ENCODE assay signal across 18 cellular contexts in the genomic region with DNA sequence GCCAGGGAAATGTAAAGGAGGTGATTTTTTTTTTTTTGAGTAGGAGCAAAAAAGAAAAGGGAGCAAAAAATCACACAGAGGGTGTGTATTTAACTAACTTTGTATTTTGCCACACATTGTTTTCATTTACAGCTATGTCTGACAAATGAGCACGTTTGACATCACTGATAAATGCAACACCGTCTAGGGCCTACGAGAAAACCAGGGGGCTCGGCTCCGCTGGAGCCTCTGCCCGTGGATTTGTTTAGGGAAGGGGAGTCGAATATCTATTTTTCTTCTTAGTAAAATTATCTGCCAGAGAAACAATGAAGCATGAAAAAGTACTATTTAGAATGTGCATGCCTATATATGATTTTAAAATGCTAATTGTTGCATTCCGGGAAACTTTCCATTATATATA. TPM values are rescaled to one million over a fixed set of nuclear protein-coding genes. Genes with fewer than 3 reads are reported as not detected.
A peak's percentile ranks its signal among the peaks of the same experiment; 100 is the strongest.
DNase-seq lines count a peak whose midpoint lies in the region; ATAC-seq, FAIRE-seq and TF ChIP-seq lines count a peak whose summit lies in the region.
"Had no signal": no experiment of that assay in that cellular context is flagged by ENCODE, and none has a peak within 500 bp of the region (broad histone marks: within the 10 kb centered on the region; RNA-seq: fewer than 3 reads in every experiment).

No MANE protein-coding gene starts in this region.

- TF ChIP-seq POLR2A in HepG2 (IDR thresholded peaks at IDR 0.05; ENCODE audit: insufficient read depth in 1 of 2, low read depth in 2 of 2, low read length in 2 of 2), result no peak
- no peak for TF ChIP-seq POLR2A in esophagus muscularis mucosa (IDR thresholded peaks at IDR 0.05; ENCODE audit: low read depth)

- CTCF ChIA-PET in HepG2 (lab: Yijun Ruan, JAX; ENCODE audit: low intra/inter-chr PET ratio, low total read pairs), result no interaction called here

- no peaks in the 10 kb centered on the region for H3K27me3 ChIP-seq in liver (ENCODE audit: control insufficient read depth in 4 of 4, insufficient read depth in 4 of 4, low read length in 3 of 4)
- peaks cover 2 to 41% of the 10 kb centered on the region in 2 experiments; a peak in 3 of 5 replicates for H3K27me3 ChIP-seq in HepG2 (ENCODE audit: control insufficient read depth in 1 of 2, insufficient read depth in 2 of 2, low read length in 2 of 2)
- H3K27me3 ChIP-seq in esophagus muscularis mucosa, result peaks cover 0 to 20% (median 7%) of the 10 kb centered on the region in 4 donors
- H3K27me3 ChIP-seq in skeletal muscle satellite cell (ENCODE audit: control insufficient read depth, insufficient read depth, low read length), result peaks cover 17% of the 10 kb centered on the region

- H3K4me1 ChIP-seq in liver (ENCODE audit: control insufficient read depth in 4 of 4, insufficient read depth in 4 of 4, low read length in 3 of 4) (peaks cover 10 to 50% (median 37%) of the 10 kb centered on the region in 4 donors), HepG2 (ENCODE audit: insufficient read depth, low read length) (no peaks in the 10 kb centered on the region), esophagus muscularis mucosa (peaks cover 0 to 22% (median 13%) of the 10 kb centered on the region in 4 donors), skeletal muscle satellite cell (ENCODE audit: control insufficient read depth, insufficient read depth, low read length) (peaks cover 9% of the 10 kb centered on the region), kidney (ENCODE audit: control insufficient read depth in 1 of 2, insufficient read depth in 1 of 2, low read depth in 1 of 2, low read length in 2 of 2) (peaks cover 0 to 4% of the 10 kb centered on the region in 2 donors)

- intact Hi-C loops in HepG2 (cut with micrococcal nuclease; ENCODE audit: unreplicated experiment) (no loop called here), esophagus muscularis mucosa (cut with DNase I) (no loop called here), kidney (cut with DNase I) (no loop called here)

- FAIRE-seq in HepG2 (lab: Jason Lieb, UNC), result no peak
- FAIRE-seq in kidney (lab: Jason Lieb, UNC), result no peak
- FAIRE-seq: GM12878 had no signal

- BruUV-seq in HepG2 (replicated peaks; lab: Mats Ljungman, UMichigan), result no TSS peak

- H2AFZ ChIP-seq in HepG2 (ENCODE audit: low read length), result no peak overlapping the region
- H2AFZ ChIP-seq: GM23248 had no signal

- no peak overlapping the region for H3K4me2 ChIP-seq in HepG2 (ENCODE audit: low read depth, low read length)
- no peak overlapping the region for H3K4me2 ChIP-seq in skeletal muscle satellite cell (ENCODE audit: low read length)

- H3K79me2 ChIP-seq in HepG2 (ENCODE audit: insufficient read depth, low read length), result no peaks in the 10 kb centered on the region

- no peak for TF ChIP-seq RAD21 in liver (IDR thresholded peaks at IDR 0.05)
- TF ChIP-seq RAD21 in HepG2 (CRISPR knock-in tag; IDR thresholded peaks at IDR 0.05), result no peak

- TF ChIP-seq CTCF in liver (IDR thresholded peaks at IDR 0.05; ENCODE audit: low read depth, low read length, missing input control) (no peak), HepG2 (CRISPR knock-in tag; IDR thresholded peaks at IDR 0.05) (no peak), esophagus muscularis mucosa (IDR thresholded peaks at IDR 0.05) (no peak), kidney (IDR thresholded peaks at IDR 0.05; ENCODE audit: borderline replicate concordance, extremely low read depth, insufficient read depth) (no peak)

- TF ChIP-seq EP300 in HepG2 (IDR thresholded peaks at IDR 0.05; ENCODE audit: low read depth in 2 of 2, low read length in 2 of 2), result no peak
- TF ChIP-seq EP300 in HepG2 (CRISPR knock-in tag; IDR thresholded peaks at IDR 0.05; ENCODE audit: borderline replicate concordance), result no peak
- TF ChIP-seq EP300 in esophagus muscularis mucosa (IDR thresholded peaks at IDR 0.05), result no peak

- peak overlapping the region; percentile 75 to 88 for H3K27ac ChIP-seq in liver (ENCODE audit: low read depth in 1 of 2, low read length in 2 of 2)
- H3K27ac ChIP-seq in HepG2 (ENCODE audit: extremely low read length, insufficient read depth, low read length), result no peak overlapping the region
- H3K27ac ChIP-seq in esophagus muscularis mucosa (replicated peaks in 1 of 4), result peak overlapping the region in 3 of 4 donors; percentile 50 to 76 (median 54)
- H3K27ac ChIP-seq in kidney (ENCODE audit: low read depth in 2 of 2, low read length in 2 of 2), result no peak overlapping the region
- H3K27ac ChIP-seq: GM23248 had no signal

- POLR2A ChIA-PET in HepG2 (lab: Yijun Ruan, JAX), result no interaction called here

- no peak for ATAC-seq in HepG2
- no peak for ATAC-seq in HG02852 (IDR thresholded peaks at IDR 0.05; ENCODE audit: unreplicated experiment)
- ATAC-seq: GM12878 had no signal

- H3K9me3 ChIP-seq in liver (ENCODE audit: control insufficient read depth in 4 of 4, low read length in 3 of 4) (no peaks in the 10 kb centered on the region), HepG2 (ENCODE audit: low read length) (no peaks in the 10 kb centered on the region), esophagus muscularis mucosa (no peaks in the 10 kb centered on the region), skeletal muscle satellite cell (replicated peaks; ENCODE audit: low read length) (no peaks in the 10 kb centered on the region), kidney (ENCODE audit: control insufficient read depth in 1 of 2, low read length in 2 of 2) (no peaks in the 10 kb centered on the region)

- DNase-seq in HepG2 (ENCODE audit: low spot score), result no peak
- no peak for DNase-seq in esophagus muscularis mucosa (ENCODE audit: extremely low spot score)
- DNase-seq in kidney, result no peak
- DNase-seq in Kasumi-1 (lab: John Stamatoyannopoulos, UW), result no peak
- DNase-seq: activated CD8-positive, alpha-beta memory T cell treated with anti-CD3 and anti-CD28 coated beads for 24 hours; activated gamma-delta T cell treated with Interleukin-2 at 50 U/mL for 16 hours; GM23248; NCI-H1048; NCI-H2107; NCI-H526; occipital lobe; stimulated activated naive CD4-positive, alpha-beta T cell had no signal

- H3K9ac ChIP-seq in liver (ENCODE audit: low read depth in 1 of 2, low read length in 2 of 2) (peak overlapping the region in 1 of 2 donors; percentile 78), HepG2 (ENCODE audit: insufficient read depth, low read depth, low read length) (no peak overlapping the region), skeletal muscle satellite cell (ENCODE audit: low read depth, low read length) (peak overlapping the region; percentile 58), kidney (ENCODE audit: low read length in 2 of 2) (no peak overlapping the region)
- H3K9ac ChIP-seq: GM23248 had no signal

- H3K4me3 ChIP-seq in liver (ENCODE audit: low read depth in 1 of 3, low read length in 3 of 3) (peak overlapping the region in 1 of 3 donors; percentile 16), HepG2 (replicated peaks in 1 of 3; ENCODE audit: insufficient read depth in 1 of 3, low read depth in 2 of 3, low read length in 3 of 3) (no peak overlapping the region), esophagus muscularis mucosa (peak overlapping the region in 1 of 4 donors; percentile 4), skeletal muscle satellite cell (ENCODE audit: low read length) (no peak overlapping the region), kidney (ENCODE audit: low read length in 2 of 2) (peak overlapping the region in 1 of 2 donors; percentile 94)
- H3K4me3 ChIP-seq: GM12878, GM23248 had no signal

- no peaks in the 10 kb centered on the region for H4K20me1 ChIP-seq in HepG2 (ENCODE audit: insufficient read depth, low read length)

- in situ Hi-C loops in HepG2 (cut with HindIII; ENCODE audit: extremely low pct_ligation_motif_present, low pct_unique_long_range_greater_than_20kb), result no loop called here

- WGBS in liver, result 77% methylated on average over 8 of the region's 8 CpGs
- 71% methylated on average over 8 of the region's 8 CpGs for WGBS in HepG2 (ENCODE audit: low lambda C conversion rate)
- 84% methylated on average over 8 of the region's 8 CpGs for WGBS in esophagus muscularis mucosa

- H3K36me3 ChIP-seq in liver (ENCODE audit: control insufficient read depth in 4 of 4, insufficient read depth in 3 of 4, low read depth in 1 of 4, low read length in 3 of 4), result peaks cover 0 to 2% (median 0%) of the 10 kb centered on the region in 4 donors
- H3K36me3 ChIP-seq in HepG2 (replicated peaks in 1 of 2; ENCODE audit: control insufficient read depth in 1 of 2, insufficient read depth in 2 of 2, low read length in 2 of 2), result no peaks in the 10 kb centered on the region
- H3K36me3 ChIP-seq in esophagus muscularis mucosa, result no peaks in the 10 kb centered on the region
- H3K36me3 ChIP-seq in skeletal muscle satellite cell (ENCODE audit: insufficient read depth, low read length), result no peaks in the 10 kb centered on the region
- peaks cover 0 to 10% of the 10 kb centered on the region in 2 donors for H3K36me3 ChIP-seq in kidney (ENCODE audit: control insufficient read depth in 1 of 2, insufficient read depth in 2 of 2, low read length in 2 of 2)

RNA-seq across cellular contexts. Expression of gene MAF, which starts 6.8 kb away (rescaled TPM):
- 10 to 100 TPM; 16.0 to 20.9 TPM for total RNA-seq in liver
- 10 to 100 TPM in 1 of 2 donors, 1 to 10 TPM in 1; 9.7 to 17.5 TPM for polyA plus RNA-seq in liver
- 0.10 and 0.31 TPM in 2 replicates for total RNA-seq in HepG2 (2016; rRNA removed; fragmentation: Illumina TruSeq; extraction: Trizol)
- under 0.01 and 0.10 TPM in 2 replicates for total RNA-seq in HepG2 (2016; cell fraction: cytosol; rRNA removed; fragmentation: Illumina TruSeq; extraction: Trizol; ENCODE audit: low read depth)
- 0.15 and 0.30 TPM in 2 replicates for total RNA-seq in HepG2 (2016; cell fraction: insoluble cytoplasmic fraction; rRNA removed; fragmentation: Illumina TruSeq; extraction: Trizol)
- total RNA-seq in HepG2 (2016; cell fraction: membrane; rRNA removed; fragmentation: Illumina TruSeq; extraction: Trizol), result 0.06 and 0.14 TPM in 2 replicates
- 0.47 and 0.65 TPM in 2 replicates for total RNA-seq in HepG2 (2016; cell fraction: nucleus; rRNA removed; fragmentation: Illumina TruSeq; extraction: Trizol)
- 0.07 and 0.13 TPM in 2 replicates for polyA plus RNA-seq in HepG2 (2011; rRNA removed)
- polyA plus RNA-seq in HepG2 (2011; cell fraction: cytosol; rRNA removed), result 0.01 and 0.09 TPM in 2 replicates
- polyA plus RNA-seq in HepG2 (2011; cell fraction: nucleus; rRNA removed), result 0.18 and 0.31 TPM in 2 replicates
- polyA plus RNA-seq in HepG2 (2012), result 0.03 and 0.04 TPM in 2 replicates
- polyA plus RNA-seq in HepG2 (2016; cell fraction: cytosol; fragmentation: Illumina TruSeq; extraction: Trizol; ENCODE audit: low read depth), result not detected in 2 replicates
- polyA plus RNA-seq in HepG2 (2016; cell fraction: insoluble cytoplasmic fraction; fragmentation: Illumina TruSeq; extraction: Trizol; ENCODE audit: low read depth), result 0.25 and 0.30 TPM in 2 replicates
- 0.08 and 0.10 TPM in 2 replicates for polyA plus RNA-seq in HepG2 (2016; cell fraction: membrane; fragmentation: Illumina TruSeq; extraction: Trizol; ENCODE audit: low read depth)
- polyA plus RNA-seq in HepG2 (2016; cell fraction: nucleus; fragmentation: Illumina TruSeq; extraction: Trizol; ENCODE audit: insufficient read depth, low read depth), result 0.51 and 0.52 TPM in 2 replicates
- polyA minus RNA-seq in HepG2 (2011; rRNA and poly(A)+ RNA removed; ENCODE audit: low replicate concordance), result 0.12 TPM in 1 of 2 replicates, not detected in the other
- polyA minus RNA-seq in HepG2 (2011; cell fraction: cytosol; rRNA and poly(A)+ RNA removed), result 0.20 and 0.35 TPM in 2 replicates
- polyA minus RNA-seq in HepG2 (2011; cell fraction: nucleus; rRNA and poly(A)+ RNA removed), result 0.25 and 0.26 TPM in 2 replicates
- total RNA-seq in esophagus muscularis mucosa, result 10 to 100 TPM; 30.4 to 55.1 (median 40.8) TPM
- 0.87 and 1.5 TPM in 2 replicates for total RNA-seq in skeletal muscle satellite cell (2012; rRNA removed)
- 70.1 TPM for total RNA-seq in kidney
- polyA plus RNA-seq in kidney (ENCODE audit: insufficient read depth, low read depth, low replicate concordance), result 47.1 TPM
- total RNA-seq: G401 had no signal
- polyA plus RNA-seq: GM23248, IgD-negative memory B cell had no signal

Comparison
In these comparisons a context has a peak if more than half of its experiments do, and no peak if none do; other contexts are left out.
1. H3K27ac ChIP-seq: peak in liver (2 of 2) and esophagus muscularis mucosa (3 of 4); none in HepG2 (single experiment) and kidney (0 of 2).
2. RNA of gene MAF, which starts 6.8 kb away (total RNA-seq): 70.1 TPM in kidney (single experiment), 30.4 to 55.1 TPM in esophagus muscularis mucosa and 16.0 to 20.9 TPM in liver; under 0.01 to 0.65 TPM in HepG2; every median in the first group is over 10 times any median in the second.